ENCODE assay signal across 31 cellular contexts in the genomic region with DNA sequence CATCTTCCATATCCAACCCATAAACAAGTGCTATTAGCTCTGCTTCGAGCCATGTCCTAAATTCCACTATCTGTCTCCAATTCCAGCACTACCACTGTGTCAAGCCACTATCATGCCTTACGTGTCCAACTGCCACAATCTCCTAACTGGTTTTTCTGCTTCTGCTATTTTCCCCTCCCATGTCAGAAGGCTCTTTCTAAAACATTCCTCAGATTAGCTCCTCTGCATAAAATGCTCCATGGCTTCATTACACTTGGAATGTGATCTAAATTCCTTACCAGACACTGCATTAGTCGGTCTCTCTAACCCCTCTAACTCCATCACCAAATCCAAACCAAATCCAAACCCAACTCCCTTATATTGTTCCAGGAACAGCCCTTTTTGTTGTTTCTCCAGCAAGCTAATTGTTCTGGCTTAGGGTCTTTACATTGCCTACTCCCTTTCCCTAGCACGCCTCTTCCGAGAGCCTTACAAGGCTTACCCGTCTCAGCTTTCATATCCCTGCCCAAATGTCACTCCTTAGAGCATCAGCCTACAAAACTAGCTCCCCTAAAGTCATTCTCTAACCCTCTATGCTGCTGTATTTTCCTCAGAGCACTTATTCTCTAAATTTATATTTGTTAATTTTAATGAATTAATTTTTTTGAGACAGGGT.
"Had no signal": no experiment of that assay in that cellular context is flagged by ENCODE, and none has a peak within 500 bp of the region (broad histone marks: within the 10 kb centered on the region; RNA-seq: fewer than 3 reads in every experiment).

No MANE protein-coding gene starts in this region.

- DNase-seq: activated B cell treated with CpG ODN at 0.5 μM for 24 hours; activated CD4-positive, alpha-beta memory T cell treated with anti-CD3 and anti-CD28 coated beads for 36 hours; activated CD4-positive, alpha-beta T cell treated with anti-CD3 and anti-CD28 coated beads for 1 hour; activated CD4-positive, alpha-beta T cell treated with anti-CD3 and anti-CD28 coated beads, Interleukin-2, amount 10 ng/mL, durations not matched to agents 7 days and 5 days; activated CD8-positive, alpha-beta memory T cell treated with anti-CD3 and anti-CD28 coated beads for 24 hours; activated effector memory CD4-positive, alpha-beta T cell treated with anti-CD3 and anti-CD28 coated beads, Interleukin-2, amount 50 U/mL, for 16 hours; activated naive CD4-positive, alpha-beta T cell treated with anti-CD3 and anti-CD28 coated beads for 36 hours; activated T-cell treated with anti-CD3 and anti-CD28 coated beads, Interleukin-2, amount 50 U/mL, for 4 hours; amygdala; brain microvascular endothelial cell; MG63; MV-4-11; NCI-H1092 treated with DMSO at 0.1 percent for 48 hours; NCI-H1417 treated with DMSO at 0.1 percent for 48 hours; NCI-H1694; NCI-H2029; NCI-H2107; NCI-H2171 treated with DMSO at 0.1 percent for 48 hours; NCI-H345; NCI-H510A; NCI-H526 treated with DMSO at 0.1 percent for 48 hours; NCI-H82; NK-92 treated with Interleukin-12 subunit alpha and Interleukin-12 subunit beta, amount 100 ng/mL, for 24 hours; OCI-M1; RPMI8226; SW 1271 had no signal

- H3K27me3 ChIP-seq: brain microvascular endothelial cell, cardiac muscle cell, MG63, SJSA1 had no signal

- H3K9me3 ChIP-seq: MG63 had no signal

- ATAC-seq: activated T-cell treated with anti-CD3 and anti-CD28 coated beads, Interleukin-2, amount 50 U/mL, for 4 hours; Panc1; Right ventricle myocardium inferior; SK-N-SH treated with all-trans-retinoic acid at 6 μM for 48 hours had no signal

- H3K27ac ChIP-seq: brain microvascular endothelial cell, cardiac muscle cell, SJSA1 had no signal

- H3K36me3 ChIP-seq: brain microvascular endothelial cell, cardiac muscle cell, MG63, SJSA1 had no signal

- H3K4me3 ChIP-seq: cardiac muscle cell, MG63, SJSA1 had no signal
